In the genomic region with DNA sequence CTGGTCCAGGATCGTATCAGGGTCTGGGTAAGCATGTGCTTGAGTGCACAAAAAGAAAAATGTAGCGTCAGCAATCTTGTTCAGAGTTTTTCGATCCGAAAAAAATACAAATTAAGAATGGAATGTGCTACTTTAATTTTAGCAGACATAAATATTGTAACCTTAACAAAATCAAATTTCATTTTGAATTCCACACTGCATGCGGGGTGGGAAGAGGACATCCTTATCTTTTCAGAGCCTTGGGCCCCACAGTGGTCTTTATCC, we compare ENCODE assay signal across 11 cellular contexts.
"Had no signal": no experiment of that assay in that cellular context is flagged by ENCODE, and none has a peak within 500 bp of the region (broad histone marks: within the 10 kb centered on the region; RNA-seq: fewer than 3 reads in every experiment).

No MANE protein-coding gene starts in this region.

- ATAC-seq: activated CD8-positive, alpha-beta T cell treated with anti-CD3 and anti-CD28 coated beads for 36 hours had no signal

- H3K9me3 ChIP-seq: left ventricle myocardium inferior had no signal

- H3K27ac ChIP-seq: left ventricle myocardium inferior, neural progenitor cell had no signal

- H2AFZ ChIP-seq: neural progenitor cell had no signal

- H3K9ac ChIP-seq: neural progenitor cell had no signal

- H3K4me3 ChIP-seq: neural progenitor cell had no signal

- DNase-seq: activated CD4-positive, CD25-positive, alpha-beta regulatory T cell; activated CD8-positive, alpha-beta T cell treated with anti-CD3 and anti-CD28 coated beads for 36 hours; activated naive CD4-positive, alpha-beta T cell treated with Interleukin-2 at 50 U/mL for 16 hours; activated naive CD8-positive, alpha-beta T cell treated with anti-CD3 and anti-CD28 coated beads, Interleukin-2, amount 10 ng/mL, durations not matched to agents 7 days and 5 days; immature natural killer cell; kidney glomerular epithelial cell; mammary epithelial cell; stimulated activated naive CD4-positive, alpha-beta T cell treated with Interleukin-2 at 50 U/mL for 16 hours; T-helper 9 cell had no signal

- H3K36me3 ChIP-seq: left ventricle myocardium inferior, neural progenitor cell had no signal

- H3K4me2 ChIP-seq: neural progenitor cell had no signal
